Comparison of ENCODE assay signal across 17 cellular contexts in genomic region chr10:112221545-112221944, GRCh38.
"Had no signal": no experiment of that assay in that cellular context is flagged by ENCODE, and none has a peak within 500 bp of the region (broad histone marks: within the 10 kb centered on the region; RNA-seq: fewer than 3 reads in every experiment).

No MANE protein-coding gene starts in this region.

- H3K27me3 ChIP-seq: foreskin keratinocyte, suprapubic skin had no signal

- H3K4me3 Mint-ChIP-seq: activated T-helper 17 cell treated with anti-CD3 and anti-CD28 coated beads, Interleukin-2, amount 50 U/mL, for 72 hours; nephron had no signal

- H3K9me3 ChIP-seq: suprapubic skin had no signal

- H3K4me3 ChIP-seq: dorsolateral prefrontal cortex, left ventricle myocardium inferior, suprapubic skin had no signal

- H3K4me1 ChIP-seq: foreskin keratinocyte, left ventricle myocardium inferior, suprapubic skin had no signal

- H3K4me1 Mint-ChIP-seq: activated T-helper 17 cell treated with anti-CD3 and anti-CD28 coated beads, Interleukin-2, amount 50 U/mL, for 72 hours; nephron had no signal

- ATAC-seq: activated T-helper 17 cell treated with anti-CD3 and anti-CD28 coated beads, Interleukin-2, amount 50 U/mL, for 72 hours; foreskin keratinocyte had no signal

- H3K36me3 ChIP-seq: left ventricle myocardium inferior, suprapubic skin had no signal

- H3K27ac Mint-ChIP-seq: activated T-helper 17 cell treated with anti-CD3 and anti-CD28 coated beads, Interleukin-2, amount 50 U/mL, for 72 hours; nephron had no signal

- H3K27ac ChIP-seq: dorsolateral prefrontal cortex, foreskin keratinocyte, left ventricle myocardium inferior, suprapubic skin had no signal

- DNase-seq: activated CD4-positive, CD25-positive, alpha-beta regulatory T cell treated with anti-CD3 and anti-CD28 coated beads, Interleukin-2, amount 50 U/mL, for 72 hours; activated naive CD4-positive, alpha-beta T cell treated with Interleukin-2 at 50 U/mL for 16 hours; aorta; dorsolateral prefrontal cortex; foreskin keratinocyte; left ventricle myocardium inferior; mesenchymal stem cell; nucleus accumbens; posterior cingulate gyrus; retina; stimulated activated CD4-positive, alpha-beta T cell treated with anti-CD3 and anti-CD28 coated beads, Interleukin-4, amount 100 ng/mL, for 24 hours; stimulated activated naive CD4-positive, alpha-beta T cell treated with Interleukin-2 at 50 U/mL for 16 hours; T-helper 9 cell; trophoblast cell had no signal
